22 cellular contexts compared by ENCODE assay signal in the genomic region with DNA sequence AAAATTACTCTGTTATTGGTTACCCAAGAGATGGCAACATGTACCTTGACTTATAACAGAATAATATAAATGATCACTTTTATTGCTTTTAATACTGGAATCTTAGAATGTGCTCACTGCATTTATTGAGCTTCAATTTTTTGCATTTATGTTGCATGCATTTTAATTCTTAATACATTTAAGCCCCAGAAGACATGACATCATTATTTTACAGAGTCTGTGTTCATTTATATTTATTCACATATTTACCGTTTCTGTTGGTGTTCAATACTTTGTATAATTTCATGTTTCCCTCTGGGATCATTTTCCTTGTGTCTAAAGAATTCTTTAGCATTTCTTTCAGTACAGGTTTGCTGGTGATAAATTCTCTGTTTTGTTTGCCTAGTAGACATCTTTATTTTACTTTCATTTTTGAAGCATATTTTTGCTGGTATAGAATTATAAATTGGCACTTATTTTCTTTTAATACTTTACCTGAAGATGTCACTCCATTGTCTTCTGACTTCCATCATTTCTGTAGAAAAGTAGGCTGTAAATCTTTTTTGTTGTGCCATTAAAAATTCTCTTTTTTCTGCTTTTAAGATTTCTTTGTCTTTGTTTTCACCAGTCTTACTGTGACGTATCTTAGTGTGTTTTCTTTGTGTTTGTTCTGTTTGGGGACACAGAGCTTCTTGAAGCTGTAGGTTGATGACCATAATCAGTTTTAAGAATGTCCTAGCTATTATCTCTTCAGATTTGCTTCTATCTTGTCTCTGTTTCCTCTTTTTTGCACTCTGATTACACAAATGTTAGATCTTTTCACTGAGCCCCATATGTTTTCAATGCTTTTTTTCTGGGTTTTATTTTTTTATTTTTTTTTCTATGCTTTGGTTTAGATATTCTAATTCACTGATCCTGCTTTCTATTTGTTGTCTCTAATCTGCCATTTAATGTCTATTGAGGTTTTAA. TPM values are rescaled to one million over a fixed set of nuclear protein-coding genes. Genes with fewer than 3 reads are reported as not detected.
"Had no signal": no experiment of that assay in that cellular context is flagged by ENCODE, and none has a peak within 500 bp of the region (broad histone marks: within the 10 kb centered on the region; RNA-seq: fewer than 3 reads in every experiment).

No MANE protein-coding gene starts in this region.

- DNase-seq: activated CD4-positive, alpha-beta T cell treated with anti-CD3 and anti-CD28 coated beads, Interleukin-2, amount 10 ng/mL, durations not matched to agents 7 days and 5 days; activated CD8-positive, alpha-beta T cell treated with anti-CD3 and anti-CD28 coated beads, Interleukin-2, amount 10 ng/mL, durations not matched to agents 7 days and 5 days; activated effector memory CD4-positive, alpha-beta T cell treated with Interleukin-2 at 50 U/mL for 16 hours; activated naive CD4-positive, alpha-beta T cell treated with anti-CD3 and anti-CD28 coated beads, Interleukin-2, amount 10 ng/mL, durations not matched to agents 7 days and 5 days; activated naive CD8-positive, alpha-beta T cell treated with anti-CD3 and anti-CD28 coated beads, Interleukin-2, amount 50 U/mL, for 24 hours; activated T-cell treated with anti-CD3 and anti-CD28 coated beads, Interleukin-2, amount 50 U/mL, for 24 hours; foreskin keratinocyte; glutamatergic neuron; hippocampal formation; islet precursor cell; lower lobe of right lung; naive thymus-derived CD8-positive, alpha-beta T cell; stimulated activated CD4-positive, alpha-beta T cell treated with anti-CD3 and anti-CD28 coated beads, Interleukin-15, amount 100 ng/mL, for 24 hours; stimulated activated CD4-positive, alpha-beta T cell treated with anti-CD3 and anti-CD28 coated beads, Interleukin-2, amount 100 ng/mL, for 48 hours; transverse colon had no signal

- H3K27ac ChIP-seq: ascending aorta, coronary artery, foreskin keratinocyte, lower lobe of right lung, prostate gland, right atrium auricular region, skin epidermis, transverse colon had no signal

- H3K4me1 ChIP-seq: ascending aorta, foreskin keratinocyte, lower lobe of right lung, prostate gland, right atrium auricular region, transverse colon had no signal

- H3K4me3 ChIP-seq: ascending aorta, coronary artery, lower lobe of right lung, prostate gland, right atrium auricular region, skin epidermis, transverse colon had no signal

- H3K36me3 ChIP-seq: ascending aorta, lower lobe of right lung, prostate gland, right atrium auricular region, transverse colon had no signal

- H3K9me3 ChIP-seq: prostate gland had no signal

RNA-seq across cellular contexts. Expression of a gene that starts 26.9 kb away (rescaled TPM):
- total RNA-seq: ascending aorta, fibroblast of lung, mesenteric fat pad had no signal
